Comparison of ENCODE assay signal across 8 cellular contexts in the genomic region with DNA sequence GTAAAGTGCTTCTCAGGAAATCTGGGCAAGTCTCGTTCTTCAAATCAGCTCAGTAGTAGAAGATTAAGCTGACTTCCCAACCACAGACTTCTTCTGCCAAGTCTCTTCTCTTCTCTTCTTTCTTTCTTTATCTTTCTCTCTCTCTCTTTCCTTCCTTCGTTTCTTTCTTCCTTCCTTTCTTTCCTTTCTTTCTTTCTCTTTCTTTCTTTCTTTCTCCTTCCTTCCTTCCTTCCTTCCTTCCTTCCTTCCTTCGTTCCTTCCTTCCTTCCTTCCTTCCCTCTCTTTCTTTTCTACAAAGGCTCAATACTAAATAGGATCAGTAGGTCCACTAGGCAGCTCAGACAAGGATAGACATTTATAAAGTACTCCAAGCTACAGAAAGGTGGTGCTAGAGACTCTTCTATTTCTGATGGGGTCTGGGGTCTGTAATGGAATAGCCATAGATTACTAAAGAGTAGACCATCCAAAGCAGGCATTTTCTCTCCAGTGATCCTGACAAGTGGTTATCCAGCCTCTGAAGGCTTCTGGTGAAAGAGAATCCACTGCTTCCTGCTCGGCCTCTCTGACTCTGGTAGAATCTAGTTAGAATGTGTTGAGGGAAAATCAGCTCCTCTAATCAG.
A peak's percentile ranks its signal among the peaks of the same experiment; 100 is the strongest.
DNase-seq lines count a peak whose midpoint lies in the region; ATAC-seq, FAIRE-seq and TF ChIP-seq lines count a peak whose summit lies in the region.

No MANE protein-coding gene starts in this region.

- no peak overlapping the region for H2AFZ ChIP-seq in DND-41 (ENCODE audit: low read depth, low read length)

- no peaks in the 10 kb centered on the region for H3K79me2 ChIP-seq in DND-41 (ENCODE audit: insufficient read depth, low read length)

- no peaks in the 10 kb centered on the region for H4K20me1 ChIP-seq in DND-41 (ENCODE audit: insufficient read depth, low read length)

- H3K27me3 ChIP-seq in DND-41 (ENCODE audit: insufficient read depth, low read length, poor library complexity) = peaks cover 10% of the 10 kb centered on the region
- no peaks in the 10 kb centered on the region for H3K27me3 ChIP-seq in ovary
- peaks cover 2% of the 10 kb centered on the region; the same call in 1 of the 2 replicates for H3K27me3 ChIP-seq in HAP-1 (ENCODE audit: low read depth)

- no peak overlapping the region for H3K4me3 ChIP-seq in DND-41 (ENCODE audit: low read depth in 1 of 2, low read length in 2 of 2)
- no peak overlapping the region for H3K4me3 ChIP-seq in kidney (ENCODE audit: low read length in 2 of 2)
- H3K4me3 ChIP-seq in ovary = no peak overlapping the region
- no peak overlapping the region for H3K4me3 ChIP-seq in lower leg skin (ENCODE audit: low read depth, poor library complexity, severe bottlenecking)
- H3K4me3 ChIP-seq in HAP-1 = no peak overlapping the region

- WGBS in ovary, 3 donors = 83 to 85% (median 84%) methylated on average over 4 of the region's 4 CpGs
- WGBS in lower leg skin, 2 donors = 59 to 64% methylated on average over 4 of the region's 4 CpGs

- intact Hi-C loops in kidney (cut with DNase I) (no loop called here), ovary (cut with DNase I) (no loop called here), lower leg skin (cut with DNase I; ENCODE audit: low total_unique reads) (no loop called here)

- DNase-seq in DND-41 (no peak), SHP77 (lab: John Stamatoyannopoulos, UW) (peak; percentile 10 to 20), kidney (no peak), ovary (no peak), lower leg skin (ENCODE audit: low spot score in 2 of 2) (no peak), HAP-1 (ENCODE audit: low spot score in 2 of 2) (no peak)
- DNase-seq in activated CD4-positive, alpha-beta T cell treated with anti-CD3 and anti-CD28 coated beads, Interleukin-2, amount 50 U/mL, for 4 hours = no peak

- H3K36me3 ChIP-seq in DND-41 (ENCODE audit: insufficient read depth, low read length) (no peaks in the 10 kb centered on the region), kidney (ENCODE audit: control insufficient read depth in 1 of 2, insufficient read depth in 2 of 2, low read length in 2 of 2) (no peaks in the 10 kb centered on the region), ovary (no peaks in the 10 kb centered on the region), HAP-1 (replicated peaks) (no peaks in the 10 kb centered on the region)

- H3K9me3 ChIP-seq in DND-41 (ENCODE audit: insufficient read depth, low read length, severe bottlenecking) (no peaks in the 10 kb centered on the region), kidney (ENCODE audit: control insufficient read depth in 1 of 2, low read length in 2 of 2) (no peaks in the 10 kb centered on the region), ovary (no peaks in the 10 kb centered on the region), HAP-1 (no peaks in the 10 kb centered on the region)

- TF ChIP-seq CTCF in DND-41 (IDR thresholded peaks at IDR 0.05; ENCODE audit: borderline replicate concordance, extremely low read depth, low read length, poor library complexity, severe bottlenecking) (peak; percentile 60), kidney (IDR thresholded peaks at IDR 0.05; ENCODE audit: borderline replicate concordance, extremely low read depth, insufficient read depth) (peak; percentile 28), ovary (IDR thresholded peaks at IDR 0.05) (no peak), lower leg skin (IDR thresholded peaks at IDR 0.05) (no peak)

- H3K4me1 ChIP-seq in DND-41 (ENCODE audit: insufficient read depth, low read length) (peaks cover 9% of the 10 kb centered on the region; the same call in 1 of the 2 replicates), kidney (ENCODE audit: control insufficient read depth in 1 of 2, insufficient read depth in 1 of 2, low read depth in 1 of 2, low read length in 2 of 2) (no peaks in the 10 kb centered on the region), ovary (ENCODE audit: insufficient read depth) (no peaks in the 10 kb centered on the region), HAP-1 (no peaks in the 10 kb centered on the region; the same call in 1 of the 2 replicates)

- no peak for FAIRE-seq in kidney (lab: Jason Lieb, UNC)

- peak; percentile 79; the same call in 2 of the 3 replicates for ATAC-seq in DND-41 (ENCODE audit: insufficient read depth, low read depth)
- peak; percentile 59 for ATAC-seq in HG03354 (IDR thresholded peaks at IDR 0.05; ENCODE audit: poor library complexity, severe bottlenecking, unreplicated experiment)

- H3K9ac ChIP-seq in DND-41 (ENCODE audit: low read depth, low read length) (no peak overlapping the region), kidney (ENCODE audit: low read length in 2 of 2) (no peak overlapping the region)

- in situ Hi-C loops in HAP-1 (cut with MboI; ENCODE audit: low sequenced_read_pairs) = loop anchor here (10.0 kb wide), 1 partner anchor 672 kb away; no protein-coding TSS in a partner anchor

- H3K27ac ChIP-seq in DND-41 (ENCODE audit: low read length) (no peak overlapping the region), kidney (ENCODE audit: low read depth in 2 of 2, low read length in 2 of 2) (no peak overlapping the region), ovary (no peak overlapping the region)

- TF ChIP-seq POLR2A in ovary (IDR thresholded peaks at IDR 0.05) (no peak), lower leg skin (IDR thresholded peaks at IDR 0.05) (no peak)

- no peak overlapping the region for H3K4me2 ChIP-seq in DND-41 (ENCODE audit: insufficient read depth, low read length)

- TF ChIP-seq EP300 in ovary (IDR thresholded peaks at IDR 0.05) = no peak

Comparison
In these comparisons a context has a peak if more than half of its experiments do, and no peak if none do; other contexts are left out.
1. DNase-seq: peak in SHP77 (2 of 2); none in DND-41 (single experiment), kidney (single experiment), ovary (0 of 5), activated CD4-positive, alpha-beta T cell treated with anti-CD3 and anti-CD28 coated beads, Interleukin-2, amount 50 U/mL, for 4 hours (0 of 2), lower leg skin (0 of 2) and HAP-1 (0 of 2).
2. CTCF ChIP-seq: peak in DND-41 (single experiment) and kidney (single experiment); none in ovary (0 of 3) and lower leg skin (0 of 3).